In genomic region chr4:98642991-98643426, GRCh38 we compare ENCODE assay signal across 12 cellular contexts. TPM values are rescaled to one million over a fixed set of nuclear protein-coding genes. Genes with fewer than 3 reads are reported as not detected.
DNase-seq lines count a peak whose midpoint lies in the region; ATAC-seq and TF ChIP-seq lines count a peak whose summit lies in the region.
"Had no signal": no experiment of that assay in that cellular context is flagged by ENCODE, and none has a peak within 500 bp of the region (broad histone marks: within the 10 kb centered on the region; RNA-seq: fewer than 3 reads in every experiment).

No MANE protein-coding gene starts in this region.

- H3K4me1 Mint-ChIP-seq in stimulated activated naive B cell treated with anti-CD40 and anti-IgM and Interleukin-4, amounts not matched to agents 10 μg/mL and 1 μg/mL and 100 μg/mL, for 72 hours, result peaks cover 11 to 21% of the 10 kb centered on the region in 2 donors

- no peak overlapping the region for H2AFZ ChIP-seq in mesenchymal stem cell (ENCODE audit: low read depth, low read length)
- H2AFZ ChIP-seq: GM23338 had no signal

- no peak overlapping the region for H3K9ac ChIP-seq in mesenchymal stem cell (ENCODE audit: low read length)

- no peak overlapping the region for H2BK5ac ChIP-seq in mesenchymal stem cell (ENCODE audit: low read depth, low read length, poor library complexity, severe bottlenecking)

- peaks cover 0 to 2% of the 10 kb centered on the region in 2 donors for H3K36me3 Mint-ChIP-seq in stimulated activated naive B cell treated with anti-CD40 and anti-IgM and Interleukin-4, amounts not matched to agents 10 μg/mL and 1 μg/mL and 100 μg/mL, for 72 hours

- H3K9me3 ChIP-seq in body of pancreas (no peaks in the 10 kb centered on the region), mesenchymal stem cell (ENCODE audit: control insufficient read depth, low read length) (no peaks in the 10 kb centered on the region)

- H2AK5ac ChIP-seq in mesenchymal stem cell (ENCODE audit: low read length, severe bottlenecking), result no peak overlapping the region

- H3K4me3 ChIP-seq in LNCaP clone FGC (ENCODE audit: low read depth, low read length) (no peak overlapping the region), body of pancreas (no peak overlapping the region), mesenchymal stem cell (ENCODE audit: insufficient read depth in 1 of 2, low read depth in 1 of 2, low read length in 2 of 2) (no peak overlapping the region)
- H3K4me3 ChIP-seq: GM23338, SK-N-MC had no signal

- no peak for TF ChIP-seq CTCF in LNCaP clone FGC (IDR thresholded peaks at IDR 0.05; ENCODE audit: control insufficient read depth, extremely low read depth, insufficient read depth)
- TF ChIP-seq CTCF in body of pancreas (IDR thresholded peaks at IDR 0.05), result no peak

- peak; percentile 51 for DNase-seq in Daoy (ENCODE audit: low read depth)
- DNase-seq in LNCaP clone FGC (ENCODE audit: low read depth), result peak; percentile 78
- DNase-seq in body of pancreas, result peak in 1 of 4 donors; percentile 17
- DNase-seq in mesenchymal stem cell, result peak; percentile 76
- DNase-seq in head of caudate nucleus, result no peak
- no peak for DNase-seq in stimulated activated naive B cell treated with anti-CD40 and anti-IgM and Interleukin-4, amounts not matched to agents 10 μg/mL and 1 μg/mL and 100 μg/mL, for 72 hours
- DNase-seq: naive B cell, NCI-H2029 treated with DMSO at 0.1 percent for 48 hours had no signal

- no peak overlapping the region for H3K14ac ChIP-seq in mesenchymal stem cell (ENCODE audit: low read length in 2 of 2)

- WGBS in body of pancreas, 2 donors, result 39 to 40% methylated on average over 4 of the region's 4 CpGs
- WGBS in mesenchymal stem cell, result 33% methylated on average over 2 of the region's 4 CpGs

- no peaks in the 10 kb centered on the region for H3K36me3 ChIP-seq in body of pancreas (replicated peaks in 1 of 2; ENCODE audit: insufficient read depth in 1 of 2, low read depth in 2 of 2)
- no peaks in the 10 kb centered on the region for H3K36me3 ChIP-seq in mesenchymal stem cell (ENCODE audit: control insufficient read depth in 1 of 2, insufficient read depth in 2 of 2, low read depth in 1 of 2, low read length in 2 of 2)

- H3K27ac ChIP-seq in body of pancreas, result no peak overlapping the region
- peak overlapping the region; percentile 45 for H3K27ac ChIP-seq in mesenchymal stem cell (ENCODE audit: low read length, poor library complexity, severe bottlenecking)
- H3K27ac ChIP-seq: SK-N-MC had no signal

- H3K27me3 ChIP-seq in body of pancreas (no peaks in the 10 kb centered on the region), mesenchymal stem cell (ENCODE audit: control insufficient read depth in 1 of 2, insufficient read depth in 1 of 2, low read length in 2 of 2) (no peaks in the 10 kb centered on the region)

- H3K27ac Mint-ChIP-seq in stimulated activated naive B cell treated with anti-CD40 and anti-IgM and Interleukin-4, amounts not matched to agents 10 μg/mL and 1 μg/mL and 100 μg/mL, for 72 hours, result no peak overlapping the region
- H3K27ac Mint-ChIP-seq: GM23338, naive B cell had no signal

- no peak overlapping the region for H3K4me3 Mint-ChIP-seq in stimulated activated naive B cell treated with anti-CD40 and anti-IgM and Interleukin-4, amounts not matched to agents 10 μg/mL and 1 μg/mL and 100 μg/mL, for 72 hours
- H3K4me3 Mint-ChIP-seq: GM23338, naive B cell had no signal

- H3K23ac ChIP-seq in mesenchymal stem cell (ENCODE audit: low read length in 2 of 2), result no peak overlapping the region

- H2BK12ac ChIP-seq in mesenchymal stem cell (ENCODE audit: low read length in 2 of 2), result no peak overlapping the region

- no peak overlapping the region for H3K4ac ChIP-seq in mesenchymal stem cell (ENCODE audit: low read depth in 1 of 2, low read length in 2 of 2)

- H4K91ac ChIP-seq in mesenchymal stem cell (ENCODE audit: low read length), result no peak overlapping the region

- no peak overlapping the region for H2BK120ac ChIP-seq in mesenchymal stem cell (ENCODE audit: low read depth, low read length)

- ATAC-seq in body of pancreas, result peak; percentile 90
- ATAC-seq in HG02571 (IDR thresholded peaks at IDR 0.05; ENCODE audit: unreplicated experiment), result no peak
- ATAC-seq in stimulated activated naive B cell treated with anti-CD40 and anti-IgM and Interleukin-4, amounts not matched to agents 10 μg/mL and 1 μg/mL and 100 μg/mL, for 72 hours (replicated peaks), result no peak
- no peak for ATAC-seq in GM18909 (IDR thresholded peaks at IDR 0.05; ENCODE audit: poor library complexity, unreplicated experiment)
- ATAC-seq: GM23338 had no signal

- no peaks in the 10 kb centered on the region for H3K27me3 Mint-ChIP-seq in stimulated activated naive B cell treated with anti-CD40 and anti-IgM and Interleukin-4, amounts not matched to agents 10 μg/mL and 1 μg/mL and 100 μg/mL, for 72 hours
- H3K27me3 Mint-ChIP-seq: naive B cell had no signal

- H3K4me1 ChIP-seq in body of pancreas (no peaks in the 10 kb centered on the region), mesenchymal stem cell (ENCODE audit: control insufficient read depth, insufficient read depth, low read depth, low read length) (peaks cover 4% of the 10 kb centered on the region)

- peaks cover 6% of the 10 kb centered on the region for H3K79me1 ChIP-seq in mesenchymal stem cell (replicated peaks; ENCODE audit: low read length, poor library complexity, severe bottlenecking)

- no peak overlapping the region for H4K8ac ChIP-seq in mesenchymal stem cell (ENCODE audit: low read length)

- H3K9me3 Mint-ChIP-seq in stimulated activated naive B cell treated with anti-CD40 and anti-IgM and Interleukin-4, amounts not matched to agents 10 μg/mL and 1 μg/mL and 100 μg/mL, for 72 hours, result peaks cover 0 to 2% of the 10 kb centered on the region in 2 donors
- H3K9me3 Mint-ChIP-seq: GM23338, naive B cell had no signal

- H3K4me2 ChIP-seq in mesenchymal stem cell (ENCODE audit: low read length, poor library complexity, severe bottlenecking), result no peak overlapping the region
- H3K4me2 ChIP-seq: GM23338 had no signal

- H3K18ac ChIP-seq in mesenchymal stem cell (ENCODE audit: low read depth in 1 of 2, low read length in 2 of 2), result peak overlapping the region in 1 of 2 experiments; percentile 34

- no peak overlapping the region for H2BK15ac ChIP-seq in mesenchymal stem cell (ENCODE audit: low read depth, poor library complexity, severe bottlenecking)

- intact Hi-C loops in body of pancreas (cut with DNase I) (no loop called here), head of caudate nucleus (cut with DNase I) (no loop called here)

- no peak for TF ChIP-seq POLR2A in body of pancreas (IDR thresholded peaks at IDR 0.05)

RNA-seq across cellular contexts. Expression of gene TSPAN5, which starts 15.4 kb away (rescaled TPM):
- total RNA-seq in Daoy (2014; rRNA removed; shearing (Covaris generic)), result 13.4 and 13.6 TPM in 2 replicates
- 1 to 10 TPM; 1.8 to 2.0 TPM for total RNA-seq in body of pancreas
- polyA plus RNA-seq in mesenchymal stem cell (2013, experiment 1 of 2), result 20.4 TPM
- polyA plus RNA-seq in mesenchymal stem cell (2013, experiment 2 of 2), result 22.2 TPM

Comparison
In these comparisons a context has a peak if more than half of its experiments do, and no peak if none do; other contexts are left out.
1. DNase-seq: peak in Daoy (single experiment), LNCaP clone FGC (single experiment) and mesenchymal stem cell (single experiment); none in head of caudate nucleus (0 of 42) and stimulated activated naive B cell treated with anti-CD40 and anti-IgM and Interleukin-4, amounts not matched to agents 10 μg/mL and 1 μg/mL and 100 μg/mL, for 72 hours (single experiment).